ENCODE assay signal across 10 cellular contexts in genomic region chr7:37247881-37248280, GRCh38.
DNase-seq lines count a peak whose midpoint lies in the region; ATAC-seq and TF ChIP-seq lines count a peak whose summit lies in the region.
"Had no signal": no experiment of that assay in that cellular context is flagged by ENCODE, and none has a peak within 500 bp of the region (broad histone marks: within the 10 kb centered on the region; RNA-seq: fewer than 3 reads in every experiment).

No MANE protein-coding gene starts in this region.

- no peaks in the 10 kb centered on the region for H3K27me3 Mint-ChIP-seq in effector memory CD8-positive, alpha-beta T cell
- H3K27me3 Mint-ChIP-seq: activated naive CD8-positive, alpha-beta T cell treated with anti-CD3 and anti-CD28 coated beads, Interleukin-2, amount 50 U/mL, for 24 hours had no signal

- peaks cover 5% of the 10 kb centered on the region for H3K36me3 Mint-ChIP-seq in stimulated activated effector memory CD8-positive, alpha-beta T cell treated with anti-CD3 and anti-CD28 coated beads, Interleukin-12 subunit alpha, Interleukin-12 subunit beta, amount 100 ng/mL, for 72 hours
- peaks cover 3% of the 10 kb centered on the region for H3K36me3 Mint-ChIP-seq in effector memory CD8-positive, alpha-beta T cell (ENCODE audit: insufficient read depth)

- intact Hi-C loops in HCT116 (cut with micrococcal nuclease) = no loop called here

- no peak overlapping the region for H3K27ac Mint-ChIP-seq in stimulated activated effector memory CD8-positive, alpha-beta T cell treated with anti-CD3 and anti-CD28 coated beads, Interleukin-12 subunit alpha, Interleukin-12 subunit beta, amount 100 ng/mL, for 72 hours
- no peak overlapping the region for H3K27ac Mint-ChIP-seq in effector memory CD8-positive, alpha-beta T cell
- H3K27ac Mint-ChIP-seq: activated naive CD8-positive, alpha-beta T cell treated with anti-CD3 and anti-CD28 coated beads, Interleukin-2, amount 50 U/mL, for 24 hours had no signal

- peaks cover 54% of the 10 kb centered on the region for H3K27me3 ChIP-seq in HCT116 (ENCODE audit: insufficient read depth, low read length)
- no peaks in the 10 kb centered on the region for H3K27me3 ChIP-seq in neutrophil

- H4K20me1 ChIP-seq in HCT116 (ENCODE audit: insufficient read depth) = no peaks in the 10 kb centered on the region

- no peak overlapping the region for H3K4me3 ChIP-seq in HCT116 (replicated peaks in 1 of 2; ENCODE audit: low read depth in 1 of 2, low read length in 2 of 2)
- H3K4me3 ChIP-seq in neutrophil (ENCODE audit: low read depth in 1 of 2, low read length in 1 of 2) = no peak overlapping the region

- POLR2A ChIA-PET in HCT116 (lab: Charles Lee) = no interaction called here

- H3K9me3 Mint-ChIP-seq in stimulated activated effector memory CD8-positive, alpha-beta T cell treated with anti-CD3 and anti-CD28 coated beads, Interleukin-12 subunit alpha, Interleukin-12 subunit beta, amount 100 ng/mL, for 72 hours = no peaks in the 10 kb centered on the region
- no peaks in the 10 kb centered on the region for H3K9me3 Mint-ChIP-seq in effector memory CD8-positive, alpha-beta T cell
- H3K9me3 Mint-ChIP-seq: activated naive CD8-positive, alpha-beta T cell treated with anti-CD3 and anti-CD28 coated beads, Interleukin-2, amount 50 U/mL, for 24 hours had no signal

- DNase-seq in HCT116 (ENCODE audit: low read depth, low spot score) (no peak), RPMI7951 (ENCODE audit: low read depth) (peak; percentile 15), fibroblast of the conjunctiva (ENCODE audit: low read depth) (peak; percentile 47), cerebellar nuclear complex (lab: John Stamatoyannopoulos, UW) (no peak)
- DNase-seq in stimulated activated effector memory CD8-positive, alpha-beta T cell treated with anti-CD3 and anti-CD28 coated beads, Interleukin-12 subunit alpha, Interleukin-12 subunit beta, amount 100 ng/mL, for 72 hours (ENCODE audit: low spot score in 2 of 2) = no peak
- no peak for DNase-seq in effector memory CD8-positive, alpha-beta T cell
- DNase-seq: activated naive CD8-positive, alpha-beta T cell treated with anti-CD3 and anti-CD28 coated beads, Interleukin-2, amount 50 U/mL, for 24 hours had no signal

- H3K4me1 ChIP-seq in HCT116 (ENCODE audit: control insufficient read depth in 1 of 2, insufficient read depth in 2 of 2, low read length in 2 of 2) (no peaks in the 10 kb centered on the region), neutrophil (ENCODE audit: control insufficient read depth in 1 of 2, insufficient read depth in 1 of 2, low read depth in 1 of 2, low read length in 1 of 2) (peaks cover 14 to 21% of the 10 kb centered on the region in 2 experiments)

- H3K27ac ChIP-seq in HCT116 (ENCODE audit: low read depth, low read length) (no peak overlapping the region), neutrophil (peak overlapping the region; percentile 55)
- H3K27ac ChIP-seq: VCaP had no signal

- TF ChIP-seq POLR2A in HCT116 (IDR thresholded peaks at IDR 0.05; ENCODE audit: borderline replicate concordance, extremely low read depth, insufficient read depth, insufficient read length) = no peak

- H3K79me2 ChIP-seq in HCT116 (ENCODE audit: insufficient read depth, low read length) = no peaks in the 10 kb centered on the region

- TF ChIP-seq CTCF in HCT116 (IDR thresholded peaks at IDR 0.05 in 2 of 3, conservative IDR thresholded peaks at IDR 0.05 in 1 of 3; ENCODE audit: borderline replicate concordance in 1 of 3, insufficient read depth in 1 of 3, low read depth in 2 of 3, low read length in 2 of 3) (no peak), neutrophil (IDR thresholded peaks at IDR 0.05) (no peak)

- no peak overlapping the region for H3K9ac ChIP-seq in HCT116 (ENCODE audit: low read length)

- no peak overlapping the region for H2AFZ ChIP-seq in HCT116 (ENCODE audit: low read depth, low read length, poor library complexity, severe bottlenecking)

- RAD21 ChIA-PET in HCT116 (lab: Charles Lee; ENCODE audit: low non-redundant PET in 1 of 2, low total read pairs in 2 of 2, uncharacterized antibody in 2 of 2, unreplicated experiment in 2 of 2) = no interaction called here

- no peaks in the 10 kb centered on the region for H3K9me2 ChIP-seq in HCT116 (ENCODE audit: insufficient read depth)

- H3K9me3 ChIP-seq in HCT116 (ENCODE audit: control insufficient read depth in 1 of 2, insufficient read depth in 1 of 2, low read depth in 1 of 2, low read length in 2 of 2) = no peaks in the 10 kb centered on the region
- no peaks in the 10 kb centered on the region for H3K9me3 ChIP-seq in neutrophil

- ATAC-seq in HCT116 = no peak
- ATAC-seq in stimulated activated effector memory CD8-positive, alpha-beta T cell treated with anti-CD3 and anti-CD28 coated beads, Interleukin-12 subunit alpha, Interleukin-12 subunit beta, amount 100 ng/mL, for 72 hours = no peak
- ATAC-seq in effector memory CD8-positive, alpha-beta T cell (replicated peaks) = no peak
- ATAC-seq in GM21576 (IDR thresholded peaks at IDR 0.05; ENCODE audit: unreplicated experiment) = no peak
- ATAC-seq: activated naive CD8-positive, alpha-beta T cell treated with anti-CD3 and anti-CD28 coated beads, Interleukin-2, amount 50 U/mL, for 24 hours had no signal

- H3K36me3 ChIP-seq in HCT116 (ENCODE audit: control insufficient read depth in 1 of 2, insufficient read depth in 2 of 2, low read length in 2 of 2) = no peaks in the 10 kb centered on the region
- H3K36me3 ChIP-seq in neutrophil = no peaks in the 10 kb centered on the region

- no peak overlapping the region for H3K4me2 ChIP-seq in HCT116 (ENCODE audit: low read length)

- no peak for TF ChIP-seq RAD21 in HCT116 (IDR thresholded peaks at IDR 0.05; ENCODE audit: low read depth)

- BruUV-seq in HCT116 (replicated peaks; lab: Mats Ljungman, UMichigan) = no TSS peak

- peaks cover 6% of the 10 kb centered on the region for H3K4me1 Mint-ChIP-seq in stimulated activated effector memory CD8-positive, alpha-beta T cell treated with anti-CD3 and anti-CD28 coated beads, Interleukin-12 subunit alpha, Interleukin-12 subunit beta, amount 100 ng/mL, for 72 hours
- peaks cover 5 to 32% of the 10 kb centered on the region in 2 donors for H3K4me1 Mint-ChIP-seq in effector memory CD8-positive, alpha-beta T cell (ENCODE audit: low read depth in 2 of 2)

- no peak overlapping the region for H3K4me3 Mint-ChIP-seq in stimulated activated effector memory CD8-positive, alpha-beta T cell treated with anti-CD3 and anti-CD28 coated beads, Interleukin-12 subunit alpha, Interleukin-12 subunit beta, amount 100 ng/mL, for 72 hours
- H3K4me3 Mint-ChIP-seq in effector memory CD8-positive, alpha-beta T cell = no peak overlapping the region
- H3K4me3 Mint-ChIP-seq: activated naive CD8-positive, alpha-beta T cell treated with anti-CD3 and anti-CD28 coated beads, Interleukin-2, amount 50 U/mL, for 24 hours had no signal

- CTCF ChIA-PET in HCT116 (lab: Charles Lee) = no interaction called here

TF ChIP-seq in HCT116, 20 proteins besides CTCF, POLR2A, EP300 and RAD21:
- TF ChIP-seq SRF (IDR thresholded peaks at IDR 0.05; ENCODE audit: low read depth) = no peak
- no peak for TF ChIP-seq CEBPB (IDR thresholded peaks at IDR 0.05; ENCODE audit: low read depth)
- TF ChIP-seq ATF3 (IDR thresholded peaks at IDR 0.05) = no peak
- TF ChIP-seq MAX (IDR thresholded peaks at IDR 0.05) = no peak
- no peak for TF ChIP-seq JUND (IDR thresholded peaks at IDR 0.05)
- TF ChIP-seq POLR2AphosphoS5 (IDR thresholded peaks at IDR 0.05; ENCODE audit: low read depth, low read length) = no peak
- TF ChIP-seq, protein P1, sequence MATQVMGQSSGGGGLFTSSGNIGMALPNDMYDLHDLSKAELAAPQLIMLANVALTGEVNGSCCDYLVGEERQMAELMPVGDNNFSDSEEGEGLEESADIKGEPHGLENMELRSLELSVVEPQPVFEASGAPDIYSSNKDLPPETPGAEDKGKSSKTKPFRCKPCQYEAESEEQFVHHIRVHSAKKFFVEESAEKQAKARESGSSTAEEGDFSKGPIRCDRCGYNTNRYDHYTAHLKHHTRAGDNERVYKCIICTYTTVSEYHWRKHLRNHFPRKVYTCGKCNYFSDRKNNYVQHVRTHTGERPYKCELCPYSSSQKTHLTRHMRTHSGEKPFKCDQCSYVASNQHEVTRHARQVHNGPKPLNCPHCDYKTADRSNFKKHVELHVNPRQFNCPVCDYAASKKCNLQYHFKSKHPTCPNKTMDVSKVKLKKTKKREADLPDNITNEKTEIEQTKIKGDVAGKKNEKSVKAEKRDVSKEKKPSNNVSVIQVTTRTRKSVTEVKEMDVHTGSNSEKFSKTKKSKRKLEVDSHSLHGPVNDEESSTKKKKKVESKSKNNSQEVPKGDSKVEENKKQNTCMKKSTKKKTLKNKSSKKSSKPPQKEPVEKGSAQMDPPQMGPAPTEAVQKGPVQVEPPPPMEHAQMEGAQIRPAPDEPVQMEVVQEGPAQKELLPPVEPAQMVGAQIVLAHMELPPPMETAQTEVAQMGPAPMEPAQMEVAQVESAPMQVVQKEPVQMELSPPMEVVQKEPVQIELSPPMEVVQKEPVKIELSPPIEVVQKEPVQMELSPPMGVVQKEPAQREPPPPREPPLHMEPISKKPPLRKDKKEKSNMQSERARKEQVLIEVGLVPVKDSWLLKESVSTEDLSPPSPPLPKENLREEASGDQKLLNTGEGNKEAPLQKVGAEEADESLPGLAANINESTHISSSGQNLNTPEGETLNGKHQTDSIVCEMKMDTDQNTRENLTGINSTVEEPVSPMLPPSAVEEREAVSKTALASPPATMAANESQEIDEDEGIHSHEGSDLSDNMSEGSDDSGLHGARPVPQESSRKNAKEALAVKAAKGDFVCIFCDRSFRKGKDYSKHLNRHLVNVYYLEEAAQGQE (IDR thresholded peaks at IDR 0.05; ENCODE audit: low read depth) = 0 out of 2 replicates have a peak, but pooled peaks have one; percentile 21
- TF ChIP-seq TCF7L2 (IDR thresholded peaks at IDR 0.05; ENCODE audit: borderline replicate concordance, extremely low read depth, insufficient read depth, insufficient read length) = no peak
TF ChIP-seq in HCT116: peak in this region for 1.

Comparison
In these comparisons a context has a peak if more than half of its experiments do, and no peak if none do; other contexts are left out.
1. DNase-seq: peak in RPMI7951 (single experiment) and fibroblast of the conjunctiva (single experiment); none in HCT116 (single experiment), cerebellar nuclear complex (0 of 2), stimulated activated effector memory CD8-positive, alpha-beta T cell treated with anti-CD3 and anti-CD28 coated beads, Interleukin-12 subunit alpha, Interleukin-12 subunit beta, amount 100 ng/mL, for 72 hours (0 of 2) and effector memory CD8-positive, alpha-beta T cell (0 of 3).